ENCODE assay signal across 9 cellular contexts in the genomic region with DNA sequence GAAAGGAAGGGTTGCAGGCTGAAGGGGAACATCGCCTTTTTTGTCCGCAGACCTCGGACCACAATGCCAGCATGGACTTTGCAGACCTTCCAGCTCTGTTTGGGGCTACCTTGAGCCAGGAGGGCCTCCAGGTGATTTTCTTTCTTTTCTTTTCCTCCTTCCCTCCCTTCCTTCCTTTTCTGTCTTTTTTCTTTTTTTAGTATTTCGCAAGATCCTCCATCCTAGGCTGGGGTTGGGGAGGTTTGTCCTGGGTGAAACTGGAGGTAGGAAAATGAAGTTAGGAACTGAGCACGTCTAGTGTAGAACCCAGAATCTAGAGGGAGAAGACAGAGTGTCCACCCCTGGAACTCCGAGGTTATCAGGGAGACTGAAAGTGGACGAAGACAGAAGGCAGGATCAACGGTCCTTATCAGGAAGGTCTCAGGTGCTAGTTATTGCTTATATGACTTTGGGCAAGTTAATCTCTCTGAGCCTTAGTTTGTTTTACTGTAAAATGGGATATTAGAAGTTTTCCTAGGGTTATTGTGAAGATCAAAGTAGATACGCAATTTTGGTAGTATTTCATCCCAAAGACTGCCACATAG. TPM values are rescaled to one million over a fixed set of nuclear protein-coding genes. Genes with fewer than 3 reads are reported as not detected.
DNase-seq lines count a peak whose midpoint lies in the region; ATAC-seq and TF ChIP-seq lines count a peak whose summit lies in the region.
"Had no signal": no experiment of that assay in that cellular context is flagged by ENCODE, and none has a peak within 500 bp of the region (broad histone marks: within the 10 kb centered on the region; RNA-seq: fewer than 3 reads in every experiment).

No MANE protein-coding gene starts in this region.

- H3K4me3 ChIP-seq in AG10803 (ENCODE audit: low read length) (peak overlapping the region; percentile 89), LNCaP clone FGC (ENCODE audit: low read depth, low read length) (peak overlapping the region; percentile 96)
- H3K4me3 ChIP-seq in naive thymus-derived CD4-positive, alpha-beta T cell (ENCODE audit: low read length) = peak overlapping the region; percentile 89

- intact Hi-C loops in dendritic cell treated with granulocyte-macrophage colony-stimulating factor and Interleukin-4, amounts not matched to agents 40 ng/mL and 50 ng/mL, for 4 days (cut with micrococcal nuclease) = loop anchor here (2.0 kb wide), 1 partner anchor 26 kb away; a partner anchor contains a TSS
- intact Hi-C loops in naive thymus-derived CD4-positive, alpha-beta T cell (cut with micrococcal nuclease) = loop anchor here (2.0 to 10.0 kb wide), 5 partner anchors 32 to 1714 kb away; a partner anchor contains a TSS

- peak overlapping the region; percentile 89 for H3K27ac ChIP-seq in naive thymus-derived CD4-positive, alpha-beta T cell (ENCODE audit: low read depth, low read length)

- H3K4me1 Mint-ChIP-seq in dendritic cell treated with granulocyte-macrophage colony-stimulating factor and Interleukin-4, amounts not matched to agents 40 ng/mL and 50 ng/mL, for 4 days (ENCODE audit: low read depth) = peaks cover 87% of the 10 kb centered on the region
- H3K4me1 Mint-ChIP-seq in naive thymus-derived CD4-positive, alpha-beta T cell = peaks cover 59 to 84% (median 77%) of the 10 kb centered on the region in 7 donors

- H3K9me3 Mint-ChIP-seq in dendritic cell treated with granulocyte-macrophage colony-stimulating factor and Interleukin-4, amounts not matched to agents 40 ng/mL and 50 ng/mL, for 4 days = no peaks in the 10 kb centered on the region
- peaks cover 0 to 1% (median 0%) of the 10 kb centered on the region in 11 donors for H3K9me3 Mint-ChIP-seq in naive thymus-derived CD4-positive, alpha-beta T cell

- H3K36me3 Mint-ChIP-seq in dendritic cell treated with granulocyte-macrophage colony-stimulating factor and Interleukin-4, amounts not matched to agents 40 ng/mL and 50 ng/mL, for 4 days (ENCODE audit: low read depth) = peaks cover 99% of the 10 kb centered on the region
- peaks cover 0 to 56% (median 32%) of the 10 kb centered on the region in 5 donors for H3K36me3 Mint-ChIP-seq in naive thymus-derived CD4-positive, alpha-beta T cell

- CTCF ChIA-PET in naive thymus-derived CD4-positive, alpha-beta T cell (lab: Charles Lee) = no interaction called here

- DNase-seq in AG10803 (ENCODE audit: low read depth) (no peak), LNCaP clone FGC (ENCODE audit: low read depth) (no peak), HUDEP-2 (lab: John Stamatoyannopoulos, UW; ENCODE audit: unreplicated experiment in 76 of 76) (no peak), cortex of kidney (lab: John Stamatoyannopoulos, UW) (no peak), DMS 273 treated with DMSO at 0.1 percent for 48 hours (lab: John Stamatoyannopoulos, UW) (no peak)
- no peak for DNase-seq in naive thymus-derived CD4-positive, alpha-beta T cell

- peaks cover 57 to 58% of the 10 kb centered on the region in 2 donors for H3K4me1 ChIP-seq in naive thymus-derived CD4-positive, alpha-beta T cell (ENCODE audit: control insufficient read depth in 2 of 2, insufficient read depth in 2 of 2, low read length in 2 of 2)

- peak overlapping the region; percentile 92 for H3K4me3 Mint-ChIP-seq in dendritic cell treated with granulocyte-macrophage colony-stimulating factor and Interleukin-4, amounts not matched to agents 40 ng/mL and 50 ng/mL, for 4 days
- peak overlapping the region; percentile 92 to 100 (median 98) for H3K4me3 Mint-ChIP-seq in naive thymus-derived CD4-positive, alpha-beta T cell

- H3K27me3 Mint-ChIP-seq in dendritic cell treated with granulocyte-macrophage colony-stimulating factor and Interleukin-4, amounts not matched to agents 40 ng/mL and 50 ng/mL, for 4 days = no peaks in the 10 kb centered on the region
- peaks cover 0 to 2% (median 0%) of the 10 kb centered on the region in 5 donors for H3K27me3 Mint-ChIP-seq in naive thymus-derived CD4-positive, alpha-beta T cell

- H3K27ac Mint-ChIP-seq in dendritic cell treated with granulocyte-macrophage colony-stimulating factor and Interleukin-4, amounts not matched to agents 40 ng/mL and 50 ng/mL, for 4 days = peak overlapping the region; percentile 90
- peak overlapping the region; percentile 89 to 98 (median 95) for H3K27ac Mint-ChIP-seq in naive thymus-derived CD4-positive, alpha-beta T cell

- H3K27me3 ChIP-seq in naive thymus-derived CD4-positive, alpha-beta T cell (ENCODE audit: control insufficient read depth in 2 of 2, insufficient read depth in 2 of 2, low read length in 2 of 2) = no peaks in the 10 kb centered on the region

- H3K9me3 ChIP-seq in naive thymus-derived CD4-positive, alpha-beta T cell (ENCODE audit: control insufficient read depth in 2 of 3, low read length in 3 of 3) = no peaks in the 10 kb centered on the region

- ATAC-seq in naive thymus-derived CD4-positive, alpha-beta T cell = no peak
- no peak for ATAC-seq in GM18909 (IDR thresholded peaks at IDR 0.05; ENCODE audit: poor library complexity, unreplicated experiment)

- peaks cover 7 to 61% (median 21%) of the 10 kb centered on the region in 3 experiments for H3K36me3 ChIP-seq in naive thymus-derived CD4-positive, alpha-beta T cell (ENCODE audit: control insufficient read depth in 2 of 3, insufficient read depth in 3 of 3, low read length in 3 of 3)

- POLR2A ChIA-PET in naive thymus-derived CD4-positive, alpha-beta T cell (lab: Charles Lee) = interaction anchor here (1.0 to 4.9 kb wide), 15 partner anchors 10 to 798 kb away, joined by 3 to 135 read pairs (median 9); a partner anchor contains a TSS

- TF ChIP-seq CTCF in AG10803 (conservative IDR thresholded peaks at IDR 0.05; ENCODE audit: low read length) = no peak
- no peak for TF ChIP-seq CTCF in LNCaP clone FGC (IDR thresholded peaks at IDR 0.05; ENCODE audit: control insufficient read depth, extremely low read depth, insufficient read depth)

RNA-seq across cellular contexts. Expression of a gene that starts 1.1 kb away (rescaled TPM):
- total RNA-seq in naive thymus-derived CD4-positive, alpha-beta T cell = 100 to 1,000 TPM in 4 of 5 experiments, 10 to 100 TPM in 1; 97.3 to 248 (median 148) TPM
- polyA plus RNA-seq in naive thymus-derived CD4-positive, alpha-beta T cell = 10 to 100 TPM; 25.3 to 28.0 TPM

RNA-seq across cellular contexts. Expression of a gene that starts 1.3 kb away (rescaled TPM):
- total RNA-seq in naive thymus-derived CD4-positive, alpha-beta T cell = 10 to 100 TPM; 27.0 to 82.6 (median 44.1) TPM
- polyA plus RNA-seq in naive thymus-derived CD4-positive, alpha-beta T cell = 10 to 100 TPM; 57.8 to 86.8 TPM

RNA-seq across cellular contexts. Expression of a gene that starts 7.2 kb away (rescaled TPM):
- total RNA-seq in naive thymus-derived CD4-positive, alpha-beta T cell = 1,000 to 10,000 TPM in 1 of 5 experiments, 100 to 1,000 TPM in 4; 430 to 2,132 (median 445) TPM
- 1,000 to 10,000 TPM; 1,617 to 1,727 TPM for polyA plus RNA-seq in naive thymus-derived CD4-positive, alpha-beta T cell

RNA-seq across cellular contexts. Expression of a gene that starts 9.0 kb away (rescaled TPM):
- total RNA-seq in naive thymus-derived CD4-positive, alpha-beta T cell = 1 to 10 TPM in 1 of 5 experiments, not detected in 4; 1.6 TPM
- polyA plus RNA-seq in naive thymus-derived CD4-positive, alpha-beta T cell = not detected
- total RNA-seq: myocyte had no signal

RNA-seq across cellular contexts. Expression of a gene that starts 9.8 kb away (rescaled TPM):
- total RNA-seq in naive thymus-derived CD4-positive, alpha-beta T cell = 10 to 100 TPM; 21.5 to 56.3 (median 31.8) TPM
- 1 to 10 TPM in 1 of 2 donors, under 1 TPM in 1; 0.87 to 1.8 TPM for polyA plus RNA-seq in naive thymus-derived CD4-positive, alpha-beta T cell
